ENCODE assay signal across 8 cellular contexts in the genomic region with DNA sequence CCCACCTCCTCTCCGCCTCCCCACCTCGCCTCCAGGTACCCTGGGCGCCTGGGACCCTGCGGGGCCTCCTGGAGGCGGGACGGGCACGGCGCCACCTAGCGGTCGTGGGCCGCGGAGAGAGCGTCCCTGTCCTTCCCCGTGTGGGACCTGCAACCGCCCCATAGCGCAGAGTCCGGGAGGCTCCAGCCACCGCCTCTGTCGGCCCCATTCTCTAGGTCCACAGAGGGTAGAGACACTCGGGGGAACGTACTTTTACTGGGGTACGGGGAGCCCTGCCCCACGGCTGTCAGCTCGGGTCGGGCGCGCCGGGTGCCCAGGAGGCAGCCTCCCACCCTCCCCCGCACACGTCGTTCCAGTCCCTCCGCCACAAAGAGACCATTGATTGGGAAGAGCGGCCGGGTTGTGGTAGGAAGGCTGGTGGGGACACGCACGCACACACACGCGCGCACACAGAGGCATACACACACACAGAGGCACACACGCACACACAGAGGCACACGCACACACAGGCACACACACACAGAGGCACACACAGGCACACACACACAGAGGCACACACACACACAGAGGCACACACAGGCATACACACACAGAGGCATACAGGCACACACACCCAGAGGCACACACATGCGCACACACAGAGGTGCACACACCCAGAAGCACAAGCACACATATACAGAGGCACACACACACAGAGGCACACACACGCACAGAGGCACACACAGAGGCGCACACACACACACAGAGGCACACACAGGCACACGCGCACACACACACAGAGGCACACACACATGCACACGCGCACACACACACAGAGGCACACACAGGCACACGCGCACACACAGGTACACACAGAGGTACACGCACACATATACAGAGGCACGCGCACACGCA. TPM values are rescaled to one million over a fixed set of nuclear protein-coding genes. Genes with fewer than 3 reads are reported as not detected.
DNase-seq lines count a peak whose midpoint lies in the region; TF ChIP-seq lines count a peak whose summit lies in the region.

No MANE protein-coding gene starts in this region.

- no TSS peak for BruUV-seq in Caco-2 (replicated peaks; lab: Mats Ljungman, UMichigan)

- H3K9me3 Mint-ChIP-seq in Caco-2 (ENCODE audit: unreplicated experiment) = no peaks in the 10 kb centered on the region

- no peak overlapping the region for H3K27ac Mint-ChIP-seq in Caco-2 (ENCODE audit: unreplicated experiment)

- H3K27me3 ChIP-seq in Caco-2 (replicated peaks; ENCODE audit: control insufficient read depth, insufficient read depth, low read length) = no peaks in the 10 kb centered on the region

- intact Hi-C loops in Caco-2 (cut with micrococcal nuclease; ENCODE audit: unreplicated experiment) = no loop called here

- no peaks in the 10 kb centered on the region for H3K36me3 Mint-ChIP-seq in Caco-2 (ENCODE audit: insufficient read depth, unreplicated experiment)

- H3K4me3 ChIP-seq in Caco-2 (ENCODE audit: low read depth, low read length) = no peak overlapping the region

- peaks cover 39% of the 10 kb centered on the region for H3K4me1 Mint-ChIP-seq in Caco-2 (ENCODE audit: low read depth, unreplicated experiment)

- peak; percentile 43 for TF ChIP-seq CTCF in Caco-2 (IDR thresholded peaks at IDR 0.05; ENCODE audit: insufficient read depth in 1 of 2, low read depth in 1 of 2, low read length in 1 of 2, severe bottlenecking in 1 of 2, unreplicated experiment in 1 of 2)

- H3K4me3 Mint-ChIP-seq in Caco-2 (ENCODE audit: unreplicated experiment) = no peak overlapping the region

- H3K9me3 ChIP-seq in Caco-2 = no peaks in the 10 kb centered on the region

- peak in 1 of 2 experiments; percentile 44 for DNase-seq in Caco-2
- DNase-seq in HPDE6-E6E7 (ENCODE audit: extremely low spot score) = peak; percentile 55
- DNase-seq in activated CD4-positive, alpha-beta T cell treated with anti-CD3 and anti-CD28 coated beads, Interleukin-2, amount 50 U/mL, for 24 hours (ENCODE audit: low read depth in 1 of 2, low spot score in 1 of 2) = peak; percentile 28 to 45
- peak; percentile 62 for DNase-seq in dermis blood vessel endothelial cell
- peak; percentile 28 to 62 for DNase-seq in lung microvascular endothelial cell (ENCODE audit: low read depth in 2 of 2)
- peak; percentile 54 for DNase-seq in stimulated activated CD8-positive, alpha-beta memory T cell treated with anti-CD3 and anti-CD28 coated beads, Interleukin-4, amount 100 ng/mL, for 24 hours (ENCODE audit: low read depth)
- no peak for DNase-seq in H4 (ENCODE audit: low spot score)
- no peak for DNase-seq in OCI-M2 (lab: John Stamatoyannopoulos, UW; ENCODE audit: unreplicated experiment)

- POLR2A ChIA-PET in Caco-2 (lab: Charles Lee) = no interaction called here

- peaks cover 24% of the 10 kb centered on the region for H3K4me1 ChIP-seq in Caco-2

- CTCF ChIA-PET in Caco-2 (lab: Charles Lee) = no interaction called here

- H3K36me3 ChIP-seq in Caco-2 (ENCODE audit: control insufficient read depth, insufficient read depth, low read length) = no peaks in the 10 kb centered on the region

- peaks cover 3% of the 10 kb centered on the region for H3K27me3 Mint-ChIP-seq in Caco-2 (ENCODE audit: insufficient read depth, unreplicated experiment)

RNA-seq across cellular contexts. Expression of gene NECTIN1, which starts 12.6 kb away (rescaled TPM):
- total RNA-seq in Caco-2 (2022) (60.1 and 63.6 TPM in 2 replicates), dermis blood vessel endothelial cell (3.1 and 7.5 TPM in 2 replicates), lung microvascular endothelial cell (2.2 and 4.1 TPM in 2 replicates)
- total RNA-seq in H4 (2014; rRNA removed; shearing (Covaris generic)) = 6.4 and 6.6 TPM in 2 replicates

Comparison
In these comparisons a context has a peak if more than half of its experiments do, and no peak if none do; other contexts are left out.
1. DNase-seq: peak in HPDE6-E6E7 (single experiment), activated CD4-positive, alpha-beta T cell treated with anti-CD3 and anti-CD28 coated beads, Interleukin-2, amount 50 U/mL, for 24 hours (2 of 2), dermis blood vessel endothelial cell (single experiment), lung microvascular endothelial cell (2 of 2) and stimulated activated CD8-positive, alpha-beta memory T cell treated with anti-CD3 and anti-CD28 coated beads, Interleukin-4, amount 100 ng/mL, for 24 hours (single experiment); none in H4 (single experiment) and OCI-M2 (single experiment).